Comparison of ENCODE assay signal across 19 cellular contexts in the genomic region with DNA sequence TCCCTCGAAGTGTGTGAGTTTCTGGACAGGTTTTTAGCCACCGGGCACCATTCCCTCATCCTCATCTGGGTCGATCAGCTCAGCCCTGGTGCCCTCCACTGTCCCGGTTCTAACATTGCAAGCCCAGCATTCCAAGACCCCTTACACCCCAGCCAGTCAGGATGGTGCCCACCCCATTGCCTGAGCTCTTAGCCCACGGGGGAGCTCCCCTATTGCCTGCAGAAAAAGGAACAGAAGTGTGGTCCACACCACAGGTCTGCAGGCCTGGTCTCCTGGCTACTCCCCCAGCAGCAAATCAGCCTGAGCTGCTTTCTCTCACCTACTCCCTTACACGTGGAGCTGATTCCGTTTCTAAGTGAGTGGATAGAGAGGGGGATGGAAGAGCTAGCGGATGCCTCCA. TPM values are rescaled to one million over a fixed set of nuclear protein-coding genes. Genes with fewer than 3 reads are reported as not detected.
DNase-seq lines count a peak whose midpoint lies in the region; ATAC-seq, FAIRE-seq and TF ChIP-seq lines count a peak whose summit lies in the region.
"Had no signal": no experiment of that assay in that cellular context is flagged by ENCODE, and none has a peak within 500 bp of the region (broad histone marks: within the 10 kb centered on the region; RNA-seq: fewer than 3 reads in every experiment).

No MANE protein-coding gene starts in this region.

- ATAC-seq in sciatic nerve: no peak
- no peak for ATAC-seq in naive thymus-derived CD8-positive, alpha-beta T cell

- DNase-seq in activated effector memory CD4-positive, alpha-beta T cell treated with anti-CD3 and anti-CD28 coated beads, Interleukin-2, amount 50 U/mL, for 16 hours: peak; percentile 19
- DNase-seq in activated effector memory CD4-positive, alpha-beta T cell treated with Interleukin-2 at 50 U/mL for 16 hours: no peak
- peak; percentile 19 for DNase-seq in kidney
- DNase-seq in sciatic nerve (ENCODE audit: low spot score): peak; percentile 36
- no peak for DNase-seq in mesothelial cell of epicardium (ENCODE audit: low spot score in 2 of 2, unreplicated experiment in 2 of 2)
- no peak for DNase-seq in naive thymus-derived CD8-positive, alpha-beta T cell
- no peak for DNase-seq in Ammon's horn (ENCODE audit: low spot score)
- DNase-seq: 8988T; Calu3; CD4-positive, alpha-beta memory T cell; DMS79 treated with DMSO at 0.1 percent for 48 hours; GF-D8; GOT3; H9 had no signal

- no peak overlapping the region for H3K4me3 ChIP-seq in kidney (ENCODE audit: low read length in 2 of 2)

- FAIRE-seq in kidney (lab: Jason Lieb, UNC): no peak
- FAIRE-seq: HepG2 had no signal

- H3K27ac Mint-ChIP-seq in mesothelial cell of epicardium: no peak overlapping the region
- no peak overlapping the region for H3K27ac Mint-ChIP-seq in naive thymus-derived CD8-positive, alpha-beta T cell
- H3K27ac Mint-ChIP-seq: CD14-positive monocyte; CD4-positive, alpha-beta memory T cell; H9; IgD-negative memory B cell had no signal

- no peak overlapping the region for H3K27ac ChIP-seq in kidney (ENCODE audit: low read depth in 2 of 2, low read length in 2 of 2)

- H3K9ac ChIP-seq in kidney (ENCODE audit: low read length in 2 of 2): no peak overlapping the region

- H3K36me3 ChIP-seq in kidney (ENCODE audit: control insufficient read depth in 1 of 2, insufficient read depth in 2 of 2, low read length in 2 of 2): no peaks in the 10 kb centered on the region

- H3K9me3 ChIP-seq in kidney (ENCODE audit: control insufficient read depth in 1 of 2, low read length in 2 of 2): no peaks in the 10 kb centered on the region

- peaks cover 5% of the 10 kb centered on the region for H3K9me3 Mint-ChIP-seq in mesothelial cell of epicardium
- peaks cover 0 to 11% (median 2%) of the 10 kb centered on the region in 9 donors for H3K9me3 Mint-ChIP-seq in naive thymus-derived CD8-positive, alpha-beta T cell

- POLR2A ChIA-PET in naive thymus-derived CD8-positive, alpha-beta T cell (lab: Charles Lee): no interaction called here

- H3K27me3 Mint-ChIP-seq in mesothelial cell of epicardium (ENCODE audit: low read depth): no peaks in the 10 kb centered on the region
- peaks cover 0 to 4% (median 0%) of the 10 kb centered on the region in 5 donors for H3K27me3 Mint-ChIP-seq in naive thymus-derived CD8-positive, alpha-beta T cell
- H3K27me3 Mint-ChIP-seq: CD4-positive, alpha-beta memory T cell had no signal

- no peak overlapping the region for H3K4me3 Mint-ChIP-seq in mesothelial cell of epicardium
- H3K4me3 Mint-ChIP-seq in naive thymus-derived CD8-positive, alpha-beta T cell: no peak overlapping the region
- H3K4me3 Mint-ChIP-seq: CD14-positive monocyte; CD4-positive, alpha-beta memory T cell; H9; IgD-negative memory B cell had no signal

- intact Hi-C loops in kidney (cut with DNase I): no loop called here
- intact Hi-C loops in sciatic nerve (cut with DNase I): no loop called here

- H3K4me1 Mint-ChIP-seq in mesothelial cell of epicardium: peaks cover 19% of the 10 kb centered on the region
- peaks cover 0 to 6% (median 2%) of the 10 kb centered on the region in 4 donors for H3K4me1 Mint-ChIP-seq in naive thymus-derived CD8-positive, alpha-beta T cell
- H3K4me1 Mint-ChIP-seq: CD4-positive, alpha-beta memory T cell had no signal

- no peak for TF ChIP-seq CTCF in kidney (IDR thresholded peaks at IDR 0.05; ENCODE audit: borderline replicate concordance, extremely low read depth, insufficient read depth)
- TF ChIP-seq CTCF in mesothelial cell of epicardium (IDR thresholded peaks at IDR 0.05; ENCODE audit: unreplicated experiment): no peak

- H3K4me1 ChIP-seq in kidney (ENCODE audit: control insufficient read depth in 1 of 2, insufficient read depth in 1 of 2, low read depth in 1 of 2, low read length in 2 of 2): peaks cover 0 to 2% of the 10 kb centered on the region in 2 donors

- H3K36me3 Mint-ChIP-seq in mesothelial cell of epicardium: peaks cover 1% of the 10 kb centered on the region
- H3K36me3 Mint-ChIP-seq in naive thymus-derived CD8-positive, alpha-beta T cell: no peaks in the 10 kb centered on the region
- H3K36me3 Mint-ChIP-seq: CD14-positive monocyte; CD4-positive, alpha-beta memory T cell; IgD-negative memory B cell had no signal

RNA-seq across cellular contexts. Expression of a gene that starts 4.8 kb away (rescaled TPM):
- total RNA-seq in kidney (not detected), sciatic nerve (not detected), mesothelial cell of epicardium (0.42 TPM in 1 of 3 replicates, not detected in the others)
- not detected for polyA plus RNA-seq in kidney (ENCODE audit: insufficient read depth, low read depth, low replicate concordance)
- total RNA-seq in naive thymus-derived CD8-positive, alpha-beta T cell: not detected
- not detected for polyA plus RNA-seq in naive thymus-derived CD8-positive, alpha-beta T cell
- total RNA-seq: A673; Calu3; CD4-positive, alpha-beta memory T cell; H9; HepG2 had no signal
- polyA plus RNA-seq: BJ; CD14-positive monocyte; CD4-positive, alpha-beta memory T cell; HepG2; IgD-negative memory B cell had no signal

RNA-seq across cellular contexts. Expression of a gene that starts 30.1 kb away (rescaled TPM):
- total RNA-seq in kidney (not detected), sciatic nerve (not detected), mesothelial cell of epicardium (0.07 TPM in 1 of 3 replicates, not detected in the others)
- 15.9 TPM for polyA plus RNA-seq in kidney (ENCODE audit: insufficient read depth, low read depth, low replicate concordance)
- total RNA-seq in naive thymus-derived CD8-positive, alpha-beta T cell: not detected
- polyA plus RNA-seq in naive thymus-derived CD8-positive, alpha-beta T cell: not detected
- total RNA-seq: A673; Calu3; CD4-positive, alpha-beta memory T cell; H9; HepG2 had no signal
- polyA plus RNA-seq: BJ; CD14-positive monocyte; CD4-positive, alpha-beta memory T cell; HepG2; IgD-negative memory B cell had no signal

Comparison
In these comparisons a context has a peak if more than half of its experiments do, and no peak if none do; other contexts are left out.
1. DNase-seq: peak in activated effector memory CD4-positive, alpha-beta T cell treated with anti-CD3 and anti-CD28 coated beads, Interleukin-2, amount 50 U/mL, for 16 hours (single experiment), kidney (single experiment) and sciatic nerve (single experiment); none in activated effector memory CD4-positive, alpha-beta T cell treated with Interleukin-2 at 50 U/mL for 16 hours (single experiment), mesothelial cell of epicardium (0 of 2), naive thymus-derived CD8-positive, alpha-beta T cell (0 of 10) and Ammon's horn (single experiment).